29 cellular contexts compared by ENCODE assay signal in genomic region chr3:172288625-172289024, GRCh38.
DNase-seq lines count a peak whose midpoint lies in the region; ATAC-seq and TF ChIP-seq lines count a peak whose summit lies in the region.
"Had no signal": no experiment of that assay in that cellular context is flagged by ENCODE, and none has a peak within 500 bp of the region (broad histone marks: within the 10 kb centered on the region; RNA-seq: fewer than 3 reads in every experiment).

No MANE protein-coding gene starts in this region.

- TF ChIP-seq RAD21 in SK-N-SH (IDR thresholded peaks at IDR 0.05; ENCODE audit: low read length): no peak

- intact Hi-C loops in right cardiac atrium (cut with DNase I): loop anchor here in 1 of 4 donors (10.0 kb wide), 1 partner anchor 244 kb away; no protein-coding TSS in a partner anchor

- H3K9me3 ChIP-seq in SK-N-SH (no peaks in the 10 kb centered on the region), DND-41 (ENCODE audit: insufficient read depth, low read length, severe bottlenecking) (no peaks in the 10 kb centered on the region), right cardiac atrium (ENCODE audit: control insufficient read depth, low read length) (no peaks in the 10 kb centered on the region)
- H3K9me3 ChIP-seq: breast epithelium, pancreas had no signal

- H3K4me3 Mint-ChIP-seq in nephron progenitor cell: no peak overlapping the region
- H3K4me3 Mint-ChIP-seq: activated T-cell treated with anti-CD3 and anti-CD28 coated beads, Interleukin-2, amount 50 U/mL, for 72 hours; CD14-positive monocyte had no signal

- no peaks in the 10 kb centered on the region for H3K27me3 Mint-ChIP-seq in nephron progenitor cell (ENCODE audit: low read depth, poor library complexity)

- H3K9me2 ChIP-seq in SK-N-SH: no peaks in the 10 kb centered on the region

- no peaks in the 10 kb centered on the region for H3K9me3 Mint-ChIP-seq in nephron progenitor cell
- H3K9me3 Mint-ChIP-seq: activated T-cell treated with anti-CD3 and anti-CD28 coated beads, Interleukin-2, amount 50 U/mL, for 72 hours had no signal

- peaks cover 12% of the 10 kb centered on the region for H3F3A ChIP-seq in SK-N-SH (replicated peaks; ENCODE audit: insufficient read depth)

- peaks cover 70% of the 10 kb centered on the region; the same call in 1 of the 2 replicates for H3K79me2 ChIP-seq in SK-N-SH (ENCODE audit: insufficient read depth)
- H3K79me2 ChIP-seq in DND-41 (ENCODE audit: insufficient read depth, low read length): no peaks in the 10 kb centered on the region

- WGBS in SK-N-SH (ENCODE audit: low lambda C conversion rate): 90% methylated on average over 3 of the region's 3 CpGs
- 71% methylated on average over 3 of the region's 3 CpGs for WGBS in right cardiac atrium

- POLR2A ChIA-PET in SK-N-SH (lab: Yijun Ruan, JAX): no interaction called here

- no peak overlapping the region for H3K4me2 ChIP-seq in SK-N-SH
- no peak overlapping the region for H3K4me2 ChIP-seq in DND-41 (ENCODE audit: insufficient read depth, low read length)

- H3K9ac ChIP-seq in SK-N-SH (no peak overlapping the region), DND-41 (ENCODE audit: low read depth, low read length) (no peak overlapping the region)

- no peak for TF ChIP-seq EP300 in SK-N-SH (IDR thresholded peaks at IDR 0.05; ENCODE audit: borderline replicate concordance in 1 of 2, low read depth in 1 of 2, low read length in 1 of 2)

- H3K4me1 Mint-ChIP-seq in nephron progenitor cell: peaks cover 62% of the 10 kb centered on the region

- H3K4me3 ChIP-seq in SK-N-SH (ENCODE audit: low read depth in 2 of 2, low read length in 1 of 2) (no peak overlapping the region), DND-41 (ENCODE audit: low read depth in 1 of 2, low read length in 2 of 2) (no peak overlapping the region), right cardiac atrium (ENCODE audit: low read length) (no peak overlapping the region)
- H3K4me3 ChIP-seq: breast epithelium, coronary artery, pancreas, spleen had no signal

- H3K27ac ChIP-seq in SK-N-SH (ENCODE audit: low read depth in 2 of 2, low read length in 1 of 2) (peak overlapping the region in 1 of 2 experiments; percentile 98; a peak in 2 of 4 replicates), DND-41 (ENCODE audit: low read length) (no peak overlapping the region), right cardiac atrium (ENCODE audit: low read length) (peak overlapping the region; percentile 33)
- H3K27ac ChIP-seq: 22Rv1, coronary artery, HL-60 had no signal

- H2AFZ ChIP-seq in SK-N-SH (ENCODE audit: low read depth) (no peak overlapping the region), DND-41 (ENCODE audit: low read depth, low read length) (no peak overlapping the region)

- H3K36me3 Mint-ChIP-seq in nephron progenitor cell (ENCODE audit: low read depth): peaks cover 50% of the 10 kb centered on the region

- no peaks in the 10 kb centered on the region for H3K27me3 ChIP-seq in SK-N-SH (ENCODE audit: insufficient read depth)
- no peaks in the 10 kb centered on the region for H3K27me3 ChIP-seq in DND-41 (ENCODE audit: insufficient read depth, low read length, poor library complexity)
- no peaks in the 10 kb centered on the region for H3K27me3 ChIP-seq in right cardiac atrium (ENCODE audit: control insufficient read depth, insufficient read depth)
- H3K27me3 ChIP-seq: breast epithelium, pancreas, spleen had no signal

- peak overlapping the region; percentile 17 for H3K27ac Mint-ChIP-seq in nephron progenitor cell
- H3K27ac Mint-ChIP-seq: activated T-cell treated with anti-CD3 and anti-CD28 coated beads, Interleukin-2, amount 50 U/mL, for 72 hours had no signal

- ATAC-seq in SK-N-SH treated with all-trans-retinoic acid at 6 μM for 48 hours (no peak; the same call in 2 of the 3 replicates), DND-41 (ENCODE audit: insufficient read depth, low read depth) (0 out of 3 replicates have a peak, but pooled peaks have one; percentile 52), right cardiac atrium (no peak), HG02798 (IDR thresholded peaks at IDR 0.05; ENCODE audit: poor library complexity, unreplicated experiment) (no peak)
- ATAC-seq: activated T-cell treated with anti-CD3 and anti-CD28 coated beads, Interleukin-2, amount 50 U/mL, for 72 hours; esophagus mucosa; pancreas had no signal

- CTCF ChIA-PET in SK-N-SH (lab: Yijun Ruan, JAX): interaction anchor here (1.0 to 2.8 kb wide), 5 partner anchors 14 to 517 kb away, joined by 3 to 11 read pairs (median 5); no protein-coding TSS in a partner anchor

- TF ChIP-seq CTCF in SK-N-SH (IDR thresholded peaks at IDR 0.05) (no peak), DND-41 (IDR thresholded peaks at IDR 0.05; ENCODE audit: borderline replicate concordance, extremely low read depth, low read length, poor library complexity, severe bottlenecking) (no peak), nephron progenitor cell (IDR thresholded peaks at IDR 0.05) (no peak)

- H3K36me3 ChIP-seq in SK-N-SH (replicated peaks in 1 of 2; ENCODE audit: control insufficient read depth in 1 of 2, insufficient read depth in 2 of 2, low read length in 1 of 2): peaks cover 21 to 54% of the 10 kb centered on the region in 2 experiments
- H3K36me3 ChIP-seq in DND-41 (ENCODE audit: insufficient read depth, low read length): no peaks in the 10 kb centered on the region
- H3K36me3 ChIP-seq: breast epithelium had no signal

- peaks cover 6% of the 10 kb centered on the region; the same call in 1 of the 2 replicates for H4K20me1 ChIP-seq in SK-N-SH (ENCODE audit: insufficient read depth)
- no peaks in the 10 kb centered on the region for H4K20me1 ChIP-seq in DND-41 (ENCODE audit: insufficient read depth, low read length)

- peak; percentile 32 for DNase-seq in SK-N-SH
- DNase-seq in DND-41: peak; percentile 6
- DNase-seq in right cardiac atrium: no peak
- no peak for DNase-seq in nephron progenitor cell
- no peak for DNase-seq in NCI-H82 (lab: John Stamatoyannopoulos, UW)
- DNase-seq in inferior parietal cortex (ENCODE audit: extremely low spot score): no peak
- DNase-seq: activated CD4-positive, alpha-beta T cell treated with anti-CD3 and anti-CD28 coated beads for 4 hours; activated naive CD4-positive, alpha-beta T cell treated with Interleukin-2 at 50 U/mL for 16 hours; activated T-cell treated with anti-CD3 and anti-CD28 coated beads, Interleukin-2, amount 50 U/mL, for 72 hours; amygdala; Calu3; DMS79 treated with DMSO at 0.1 percent for 48 hours; foreskin fibroblast; hippocampal formation; midbrain; NCI-H1048; NCI-H1694; OCI-M1; pancreas; spleen; substantia nigra had no signal

- H3K4me1 ChIP-seq in SK-N-SH (ENCODE audit: control insufficient read depth in 1 of 2, insufficient read depth in 2 of 2, low read depth in 1 of 2, low read length in 1 of 2) (peaks cover 9 to 49% of the 10 kb centered on the region in 2 experiments), DND-41 (ENCODE audit: insufficient read depth, low read length) (no peaks in the 10 kb centered on the region), right cardiac atrium (ENCODE audit: control insufficient read depth, insufficient read depth, low read length) (peaks cover 15% of the 10 kb centered on the region)
- H3K4me1 ChIP-seq: breast epithelium had no signal

TF ChIP-seq in SK-N-SH, 30 proteins besides CTCF, POLR2A, EP300 and RAD21:
- TF ChIP-seq CHD2 (IDR thresholded peaks at IDR 0.05; ENCODE audit: low read length, partially characterized antibody): no peak

TF ChIP-seq in SK-N-SH treated with all-trans-retinoic acid at 6 μM for 48 hours, 23 proteins besides CTCF, POLR2A, EP300 and RAD21:
- no peak for TF ChIP-seq ZNF8 (CRISPR knock-in tag; IDR thresholded peaks at IDR 0.05)

Comparison
In these comparisons a context has a peak if more than half of its experiments do, and no peak if none do; other contexts are left out.
1. DNase-seq: peak in SK-N-SH (single experiment) and DND-41 (single experiment); none in right cardiac atrium (0 of 3), nephron progenitor cell (single experiment), NCI-H82 (single experiment) and inferior parietal cortex (single experiment).